In the genomic region with DNA sequence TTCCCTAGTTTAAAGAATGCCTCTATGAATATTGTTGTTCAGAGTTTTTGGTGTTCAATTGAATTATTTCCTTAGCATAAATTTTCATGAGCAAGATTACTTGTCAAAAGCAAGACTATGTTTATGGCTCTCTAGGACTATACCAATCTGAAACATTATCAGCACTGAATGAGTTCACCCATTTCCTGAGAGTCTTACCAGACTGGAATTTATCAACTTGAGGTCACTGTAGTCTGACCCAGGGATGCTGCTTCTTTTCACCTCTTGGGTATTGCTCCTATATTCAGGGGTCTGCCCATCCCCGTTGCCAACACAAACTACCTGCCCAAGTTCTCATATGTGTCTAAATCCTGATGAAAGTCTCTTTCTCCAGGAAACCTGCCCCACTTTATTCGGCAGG, we compare ENCODE assay signal across 22 cellular contexts. TPM values are rescaled to one million over a fixed set of nuclear protein-coding genes. Genes with fewer than 3 reads are reported as not detected.
DNase-seq lines count a peak whose midpoint lies in the region; ATAC-seq, FAIRE-seq and TF ChIP-seq lines count a peak whose summit lies in the region.
"Had no signal": no experiment of that assay in that cellular context is flagged by ENCODE, and none has a peak within 500 bp of the region (broad histone marks: within the 10 kb centered on the region; RNA-seq: fewer than 3 reads in every experiment).

No MANE protein-coding gene starts in this region.

- no peak for TF ChIP-seq EP300 in HepG2 (IDR thresholded peaks at IDR 0.05; ENCODE audit: low read depth in 2 of 2, low read length in 2 of 2)
- no peak for TF ChIP-seq EP300 in HepG2 (CRISPR knock-in tag; IDR thresholded peaks at IDR 0.05; ENCODE audit: borderline replicate concordance)

- no peak overlapping the region for H3K4me2 ChIP-seq in HepG2 (ENCODE audit: low read depth, low read length)
- H3K4me2 ChIP-seq in trophoblast cell (ENCODE audit: low read length) = no peak overlapping the region

- H3K4ac ChIP-seq in trophoblast cell (ENCODE audit: low read depth, low read length) = no peak overlapping the region

- ATAC-seq in HepG2 (no peak), GM21367 (IDR thresholded peaks at IDR 0.05; ENCODE audit: unreplicated experiment) (no peak)
- ATAC-seq: activated naive CD8-positive, alpha-beta T cell treated with anti-CD3 and anti-CD28 coated beads, Interleukin-2, amount 50 U/mL, for 24 hours had no signal

- peak overlapping the region; percentile 67 for H2BK5ac ChIP-seq in trophoblast cell (ENCODE audit: low read depth, low read length, poor library complexity)

- H3K14ac ChIP-seq in trophoblast cell (ENCODE audit: low read length) = no peak overlapping the region

- in situ Hi-C loops in HepG2 (cut with HindIII; ENCODE audit: extremely low pct_ligation_motif_present, low pct_unique_long_range_greater_than_20kb) = no loop called here

- peak overlapping the region; percentile 92 to 97 for H3K27ac ChIP-seq in liver (ENCODE audit: low read depth in 1 of 2, low read length in 2 of 2)
- no peak overlapping the region for H3K27ac ChIP-seq in HepG2 (ENCODE audit: extremely low read length, insufficient read depth, low read length)
- H3K27ac ChIP-seq in duodenal mucosa (ENCODE audit: low read depth, low read length) = peak overlapping the region; percentile 7
- peak overlapping the region; percentile 69 for H3K27ac ChIP-seq in trophoblast cell (ENCODE audit: low read depth, low read length)
- H3K27ac ChIP-seq: ovary, SJSA1, testis had no signal

- H3K79me2 ChIP-seq in HepG2 (ENCODE audit: insufficient read depth, low read length) = no peaks in the 10 kb centered on the region
- H3K79me2 ChIP-seq in trophoblast cell (ENCODE audit: control insufficient read depth, insufficient read depth, low read length, poor library complexity) = no peaks in the 10 kb centered on the region

- DNase-seq in HepG2 (ENCODE audit: low spot score) = no peak
- no peak for DNase-seq in trophoblast cell
- no peak for DNase-seq in COLO829 (ENCODE audit: low spot score)
- no peak for DNase-seq in DMS114 treated with DMSO at 0.1 percent for 48 hours (lab: John Stamatoyannopoulos, UW; ENCODE audit: unreplicated experiment)
- DNase-seq in ureter (ENCODE audit: low spot score) = no peak
- DNase-seq: activated CD4-positive, alpha-beta T cell treated with anti-CD3 and anti-CD28 coated beads, Interleukin-2, amount 50 U/mL, for 48 hours; activated naive CD8-positive, alpha-beta T cell treated with anti-CD3 and anti-CD28 coated beads, Interleukin-2, amount 50 U/mL, for 24 hours; CD4-positive, alpha-beta memory T cell; GOT3; heart right ventricle; NCI-H1694; testis had no signal

- H3K23ac ChIP-seq in trophoblast cell (ENCODE audit: low read length) = no peak overlapping the region

- H3K9me3 ChIP-seq in liver (ENCODE audit: control insufficient read depth in 4 of 4, low read length in 3 of 4) (no peaks in the 10 kb centered on the region), HepG2 (ENCODE audit: low read length) (no peaks in the 10 kb centered on the region), duodenal mucosa (ENCODE audit: control insufficient read depth in 1 of 2, low read length in 2 of 2) (no peaks in the 10 kb centered on the region), trophoblast cell (ENCODE audit: insufficient read depth, low read depth, low read length) (peaks cover 2% of the 10 kb centered on the region)
- H3K9me3 ChIP-seq: heart right ventricle, ovary, SJSA1, testis had no signal

- H3K4me1 ChIP-seq in liver (ENCODE audit: control insufficient read depth in 4 of 4, insufficient read depth in 4 of 4, low read length in 3 of 4) (peaks cover 9 to 20% (median 12%) of the 10 kb centered on the region in 4 donors), HepG2 (ENCODE audit: insufficient read depth, low read length) (peaks cover 27% of the 10 kb centered on the region), duodenal mucosa (ENCODE audit: control insufficient read depth in 1 of 2, insufficient read depth in 2 of 2, low read length in 2 of 2) (peaks cover 17 to 28% of the 10 kb centered on the region in 2 donors), trophoblast cell (ENCODE audit: control insufficient read depth in 1 of 2, insufficient read depth in 2 of 2, low read length in 2 of 2) (peaks cover 13 to 27% of the 10 kb centered on the region in 2 experiments)
- H3K4me1 ChIP-seq: testis had no signal

- CTCF ChIA-PET in HepG2 (lab: Yijun Ruan, JAX; ENCODE audit: low intra/inter-chr PET ratio, low total read pairs) = no interaction called here

- H2AFZ ChIP-seq in HepG2 (ENCODE audit: low read length) (no peak overlapping the region), trophoblast cell (ENCODE audit: insufficient read depth, low read length, poor library complexity) (no peak overlapping the region)

- TF ChIP-seq CTCF in liver (IDR thresholded peaks at IDR 0.05; ENCODE audit: low read depth, low read length, missing input control) (no peak), HepG2 (CRISPR knock-in tag; IDR thresholded peaks at IDR 0.05) (no peak)

- no peak for FAIRE-seq in HepG2 (lab: Jason Lieb, UNC)
- FAIRE-seq: A204.1, endothelial cell of umbilical vein, GM12891, TTC549 had no signal

- H3K4me3 ChIP-seq in liver (ENCODE audit: low read depth in 1 of 3, low read length in 3 of 3) (no peak overlapping the region), HepG2 (replicated peaks in 1 of 3; ENCODE audit: insufficient read depth in 1 of 3, low read depth in 2 of 3, low read length in 3 of 3) (no peak overlapping the region), duodenal mucosa (ENCODE audit: low read depth in 1 of 2, low read length in 2 of 2) (no peak overlapping the region), trophoblast cell (ENCODE audit: low read depth, low read length) (no peak overlapping the region)
- H3K4me3 ChIP-seq: heart right ventricle, ovary, SJSA1, testis had no signal

- H2AK5ac ChIP-seq in trophoblast cell (ENCODE audit: low read length) = no peak overlapping the region

- TF ChIP-seq POLR2A in HepG2 (IDR thresholded peaks at IDR 0.05; ENCODE audit: insufficient read depth in 1 of 2, low read depth in 2 of 2, low read length in 2 of 2) = no peak

- WGBS in liver = 32% methylated on average over 2 of the region's 2 CpGs
- WGBS in HepG2 (ENCODE audit: low lambda C conversion rate) = 2% methylated on average over 2 of the region's 2 CpGs
- no CpG with 5 or more reads among the region's 2 CpGs for WGBS in trophoblast cell (ENCODE audit: extremely low coverage, insufficient coverage, insufficient read length)

- no peak overlapping the region for H4K12ac ChIP-seq in trophoblast cell (ENCODE audit: low read depth, low read length)

- intact Hi-C loops in HepG2 (cut with micrococcal nuclease; ENCODE audit: unreplicated experiment) = no loop called here

- H3K36me3 ChIP-seq in liver (ENCODE audit: control insufficient read depth in 4 of 4, insufficient read depth in 3 of 4, low read depth in 1 of 4, low read length in 3 of 4) (no peaks in the 10 kb centered on the region), HepG2 (replicated peaks in 1 of 2; ENCODE audit: control insufficient read depth in 1 of 2, insufficient read depth in 2 of 2, low read length in 2 of 2) (no peaks in the 10 kb centered on the region), duodenal mucosa (ENCODE audit: control insufficient read depth in 1 of 2, insufficient read depth in 2 of 2, low read length in 2 of 2) (no peaks in the 10 kb centered on the region), trophoblast cell (ENCODE audit: control insufficient read depth in 1 of 2, insufficient read depth in 2 of 2, low read length in 2 of 2) (no peaks in the 10 kb centered on the region)
- H3K36me3 ChIP-seq: heart right ventricle, ovary, SJSA1 had no signal

- H3K79me1 ChIP-seq in trophoblast cell (ENCODE audit: low read length) = peaks cover 27% of the 10 kb centered on the region

- H3K18ac ChIP-seq in trophoblast cell (ENCODE audit: low read length) = no peak overlapping the region

- H2BK120ac ChIP-seq in trophoblast cell (ENCODE audit: insufficient read depth, low read length, poor library complexity) = peak overlapping the region; percentile 35

- POLR2A ChIA-PET in HepG2 (lab: Yijun Ruan, JAX) = no interaction called here

- no peak overlapping the region for H2BK12ac ChIP-seq in trophoblast cell (ENCODE audit: low read length)

- no peaks in the 10 kb centered on the region for H3K27me3 ChIP-seq in liver (ENCODE audit: control insufficient read depth in 4 of 4, insufficient read depth in 4 of 4, low read length in 3 of 4)
- H3K27me3 ChIP-seq in HepG2 (ENCODE audit: control insufficient read depth in 1 of 2, insufficient read depth in 2 of 2, low read length in 2 of 2) = no peaks in the 10 kb centered on the region
- no peaks in the 10 kb centered on the region for H3K27me3 ChIP-seq in duodenal mucosa (ENCODE audit: control insufficient read depth in 1 of 2, insufficient read depth in 2 of 2, low read length in 2 of 2)
- no peaks in the 10 kb centered on the region for H3K27me3 ChIP-seq in trophoblast cell (ENCODE audit: insufficient read depth, low read length)
- H3K27me3 ChIP-seq: heart right ventricle, ovary, SJSA1, testis had no signal

- H4K20me1 ChIP-seq in HepG2 (ENCODE audit: insufficient read depth, low read length) = no peaks in the 10 kb centered on the region

- BruUV-seq in HepG2 (replicated peaks; lab: Mats Ljungman, UMichigan) = no TSS peak

- TF ChIP-seq RAD21 in liver (IDR thresholded peaks at IDR 0.05) = no peak
- no peak for TF ChIP-seq RAD21 in HepG2 (CRISPR knock-in tag; IDR thresholded peaks at IDR 0.05)

- peak overlapping the region; percentile 45 for H4K91ac ChIP-seq in trophoblast cell (ENCODE audit: low read depth, low read length)

- no peak overlapping the region for H4K8ac ChIP-seq in trophoblast cell (ENCODE audit: low read depth, low read length)

- peak overlapping the region in 1 of 2 donors; percentile 87 for H3K9ac ChIP-seq in liver (ENCODE audit: low read depth in 1 of 2, low read length in 2 of 2)
- no peak overlapping the region for H3K9ac ChIP-seq in HepG2 (ENCODE audit: insufficient read depth, low read depth, low read length)
- H3K9ac ChIP-seq in duodenal mucosa (ENCODE audit: low read depth in 1 of 2, low read length in 2 of 2) = no peak overlapping the region
- H3K9ac ChIP-seq in trophoblast cell (ENCODE audit: low read length) = no peak overlapping the region

RNA-seq across cellular contexts. Expression of a gene that starts 42.6 kb away (rescaled TPM):
- total RNA-seq in liver (not detected), HepG2 (2016; rRNA removed; fragmentation: Illumina TruSeq; extraction: Trizol) (not detected in 2 replicates), ureter (not detected)
- polyA plus RNA-seq in liver (not detected), HepG2 (2011; rRNA removed) (not detected in 2 replicates)
- not detected in 2 replicates for total RNA-seq in HepG2 (2016; cell fraction: cytosol; rRNA removed; fragmentation: Illumina TruSeq; extraction: Trizol; ENCODE audit: low read depth)
- not detected in 2 replicates for total RNA-seq in HepG2 (2016; cell fraction: insoluble cytoplasmic fraction; rRNA removed; fragmentation: Illumina TruSeq; extraction: Trizol)
- not detected in 2 replicates for total RNA-seq in HepG2 (2016; cell fraction: membrane; rRNA removed; fragmentation: Illumina TruSeq; extraction: Trizol)
- not detected in 2 replicates for total RNA-seq in HepG2 (2016; cell fraction: nucleus; rRNA removed; fragmentation: Illumina TruSeq; extraction: Trizol)
- not detected in 2 replicates for polyA plus RNA-seq in HepG2 (2011; cell fraction: cytosol; rRNA removed)
- not detected in 2 replicates for polyA plus RNA-seq in HepG2 (2011; cell fraction: nucleus; rRNA removed)
- not detected in 2 replicates for polyA plus RNA-seq in HepG2 (2012)
- polyA plus RNA-seq in HepG2 (2016; cell fraction: cytosol; fragmentation: Illumina TruSeq; extraction: Trizol; ENCODE audit: low read depth) = not detected in 2 replicates
- not detected in 2 replicates for polyA plus RNA-seq in HepG2 (2016; cell fraction: insoluble cytoplasmic fraction; fragmentation: Illumina TruSeq; extraction: Trizol; ENCODE audit: low read depth)
- polyA plus RNA-seq in HepG2 (2016; cell fraction: membrane; fragmentation: Illumina TruSeq; extraction: Trizol; ENCODE audit: low read depth) = not detected in 2 replicates
- polyA plus RNA-seq in HepG2 (2016; cell fraction: nucleus; fragmentation: Illumina TruSeq; extraction: Trizol; ENCODE audit: insufficient read depth, low read depth) = not detected in 2 replicates
- not detected in 2 replicates for polyA minus RNA-seq in HepG2 (2011; rRNA and poly(A)+ RNA removed; ENCODE audit: low replicate concordance)
- polyA minus RNA-seq in HepG2 (2011; cell fraction: cytosol; rRNA and poly(A)+ RNA removed) = not detected in 2 replicates
- not detected in 2 replicates for polyA minus RNA-seq in HepG2 (2011; cell fraction: nucleus; rRNA and poly(A)+ RNA removed)
- 0.47 TPM in 2 replicates for polyA plus RNA-seq in trophoblast cell (2013)
- total RNA-seq: CD4-positive, alpha-beta memory T cell; endothelial cell of umbilical vein; heart right ventricle; NCI-H460; ovary; SJSA1 had no signal
- polyA plus RNA-seq: CD4-positive, alpha-beta memory T cell; endothelial cell of umbilical vein; heart right ventricle had no signal
